Comparison of ENCODE assay signal across 8 cellular contexts in the genomic region with DNA sequence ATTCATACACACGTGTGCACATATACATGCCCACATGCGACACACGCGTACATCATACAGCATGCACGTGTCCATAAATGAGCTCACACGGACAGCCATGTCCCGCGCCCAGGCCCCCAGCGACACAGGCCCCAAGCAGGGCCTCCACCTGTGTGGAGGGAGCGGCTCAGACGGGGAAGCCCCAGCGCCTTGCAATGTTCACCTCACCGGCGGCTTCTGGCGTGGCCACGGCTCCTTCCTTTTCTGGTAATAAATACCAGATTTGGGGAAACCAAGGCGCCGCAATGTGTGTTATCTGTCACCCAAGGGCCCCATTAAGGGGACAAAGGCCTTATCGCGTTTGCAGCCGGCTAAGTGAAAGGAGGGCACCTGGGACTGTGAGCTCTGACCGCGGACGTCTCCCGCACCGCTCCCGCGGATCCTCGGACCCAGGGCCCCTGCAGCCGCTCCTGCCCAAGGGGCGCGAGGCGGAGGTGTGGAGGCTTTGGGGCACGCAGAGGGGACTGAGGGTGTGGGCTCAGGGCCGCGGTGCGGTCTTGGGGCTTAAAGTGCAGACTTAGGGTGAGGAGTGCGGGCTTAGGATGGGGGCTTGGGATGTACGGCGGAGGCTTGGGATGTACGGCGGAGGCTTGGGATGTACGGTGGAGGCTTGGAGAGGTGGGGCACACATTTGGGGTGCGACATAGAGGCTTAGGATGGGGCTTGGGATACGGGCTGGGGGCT. TPM values are rescaled to one million over a fixed set of nuclear protein-coding genes. Genes with fewer than 3 reads are reported as not detected.
DNase-seq lines count a peak whose midpoint lies in the region; ATAC-seq, FAIRE-seq and TF ChIP-seq lines count a peak whose summit lies in the region.
"Not testable (repeated sequence)": the region's sequence is repeated elsewhere in the genome, so short reads cannot be mapped to it uniquely, and the experiment has no call there.

No MANE protein-coding gene starts in this region.

- not testable (repeated sequence) for FAIRE-seq in endothelial cell of umbilical vein (lab: Jason Lieb, UNC)

- not testable (repeated sequence) for H3K9me3 ChIP-seq in endothelial cell of umbilical vein (replicated peaks; ENCODE audit: control insufficient read depth, insufficient read depth, low read length); right lobe of liver; sigmoid colon

- not testable (repeated sequence) for H3K36me3 ChIP-seq in endothelial cell of umbilical vein (ENCODE audit: control insufficient read depth in 2 of 2, extremely low read depth in 1 of 2, insufficient read depth in 2 of 2, low read length in 2 of 2); right lobe of liver; sigmoid colon

- peaks cover 56% of the 10 kb centered on the region for H3K4me1 Mint-ChIP-seq in CD14-positive monocyte
- H3K4me1 Mint-ChIP-seq in activated CD4-positive, alpha-beta T cell treated with anti-CD3 and anti-CD28 coated beads for 36 hours, result peaks cover 55% of the 10 kb centered on the region

- dilution Hi-C loops in endothelial cell of umbilical vein (cut with MboI; ENCODE audit: extremely low pct_ligation_motif_present, low sequenced_read_pairs), result not testable (repeated sequence)

- POLR2A ChIA-PET in activated CD4-positive, alpha-beta T cell treated with anti-CD3 and anti-CD28 coated beads for 36 hours (lab: Charles Lee), result not testable (repeated sequence)
- POLR2A ChIA-PET in endothelial cell of umbilical vein (lab: Charles Lee), result interaction anchor here (1.8 kb wide), 1 partner anchor 26 kb away, joined by 5 read pairs; no protein-coding TSS in a partner anchor

- not testable (repeated sequence) for DNase-seq in CD14-positive monocyte (ENCODE audit: low spot score); endothelial cell of umbilical vein (ENCODE audit: low read depth, low spot score); sigmoid colon
- peak in 2 of 3 experiments; percentile 15 to 26 for DNase-seq in NCI-H1417 (lab: John Stamatoyannopoulos, UW)
- DNase-seq in activated CD4-positive, alpha-beta T cell treated with anti-CD3 and anti-CD28 coated beads for 36 hours, result peak; percentile 86
- peak; percentile 64 to 82 for DNase-seq in activated naive CD4-positive, alpha-beta T cell treated with anti-CD3 and anti-CD28 coated beads, Interleukin-2, amount 50 U/mL, for 72 hours (ENCODE audit: low spot score in 2 of 2)
- DNase-seq in right lobe of liver, result peak in 2 of 3 donors; percentile 58 to 68
- peak; percentile 74 for DNase-seq in stimulated activated naive CD8-positive, alpha-beta T cell treated with anti-CD3 and anti-CD28 coated beads, Interleukin-15, Interleukin-2, amounts not matched to agents 100 U/mL and 50 U/mL, for 24 hours

- not testable (repeated sequence) for H3K27ac ChIP-seq in endothelial cell of umbilical vein (ENCODE audit: insufficient read depth, low read depth, low read length)
- peak overlapping the region; percentile 23 to 68 (median 52) for H3K27ac ChIP-seq in right lobe of liver
- H3K27ac ChIP-seq in sigmoid colon, result peak overlapping the region; percentile 34 to 68 (median 68)

- H3K79me2 ChIP-seq in endothelial cell of umbilical vein (ENCODE audit: control insufficient read depth, insufficient read depth, low read length), result peaks cover 56% of the 10 kb centered on the region

- TSS peak; percentile 22 for BruUV-seq in endothelial cell of umbilical vein (replicated peaks; lab: Mats Ljungman, UMichigan)

- not testable (repeated sequence) for TF ChIP-seq CTCF in CD14-positive monocyte (IDR thresholded peaks at IDR 0.05); endothelial cell of umbilical vein (IDR thresholded peaks at IDR 0.05; ENCODE audit: extremely low read depth in 1 of 2, insufficient read depth in 1 of 2, low read depth in 1 of 2, low read length in 2 of 2); right lobe of liver (IDR thresholded peaks at IDR 0.05); sigmoid colon (IDR thresholded peaks at IDR 0.05)

- intact Hi-C loops in CD14-positive monocyte (cut with micrococcal nuclease); right lobe of liver (cut with DNase I): not testable (repeated sequence)
- intact Hi-C loops in activated CD4-positive, alpha-beta T cell treated with anti-CD3 and anti-CD28 coated beads for 36 hours (cut with DNase I, micrococcal nuclease), result loop anchor here (5.0 to 10.0 kb wide), 5 partner anchors 104 to 964 kb away; a partner anchor contains a TSS
- intact Hi-C loops in endothelial cell of umbilical vein (cut with micrococcal nuclease) (loop anchor here (2.0 to 5.0 kb wide), 2 partner anchors 74 to 84 kb away; no protein-coding TSS in a partner anchor), sigmoid colon (cut with DNase I) (loop anchor here (5.0 kb wide), 4 partner anchors 44 to 174 kb away; a partner anchor contains a TSS)

- not testable (repeated sequence) for H3K9me3 Mint-ChIP-seq in CD14-positive monocyte; activated CD4-positive, alpha-beta T cell treated with anti-CD3 and anti-CD28 coated beads for 36 hours (ENCODE audit: low read depth); activated naive CD4-positive, alpha-beta T cell treated with anti-CD3 and anti-CD28 coated beads, Interleukin-2, amount 50 U/mL, for 72 hours

- 33% methylated on average over 16 of the region's 45 CpGs for WGBS in right lobe of liver (ENCODE audit: insufficient coverage, low coverage, low lambda C conversion rate, missing lambda C conversion rate)
- WGBS in sigmoid colon, 2 donors, result 14 to 47% methylated on average over 45 of the region's 45 CpGs

- not testable (repeated sequence) for H4K20me1 ChIP-seq in endothelial cell of umbilical vein (replicated peaks; ENCODE audit: control insufficient read depth, extremely low read depth, insufficient read depth, low read length)

- CTCF ChIA-PET in activated CD4-positive, alpha-beta T cell treated with anti-CD3 and anti-CD28 coated beads for 36 hours (lab: Charles Lee), result interaction anchor here (0.6 to 1.3 kb wide), 4 partner anchors 26 to 212 kb away, joined by 3 to 5 read pairs (median 3); no protein-coding TSS in a partner anchor
- CTCF ChIA-PET in endothelial cell of umbilical vein (lab: Charles Lee), result interaction anchor here (0.7 to 2.9 kb wide), 6 partner anchors 26 to 97 kb away, joined by 3 to 10 read pairs (median 5); no protein-coding TSS in a partner anchor

- TF ChIP-seq EP300 in sigmoid colon (IDR thresholded peaks at IDR 0.05), result not testable (repeated sequence)

- not testable (repeated sequence) for TF ChIP-seq POLR2A in endothelial cell of umbilical vein (IDR thresholded peaks at IDR 0.05; ENCODE audit: low read depth, low read length); right lobe of liver (IDR thresholded peaks at IDR 0.05); sigmoid colon (IDR thresholded peaks at IDR 0.05)

- H2AFZ ChIP-seq in endothelial cell of umbilical vein (ENCODE audit: low read depth, low read length), result not testable (repeated sequence)

- peak overlapping the region; percentile 71 for H3K4me2 ChIP-seq in endothelial cell of umbilical vein (ENCODE audit: insufficient read depth, low read length)

- peak overlapping the region; percentile 80 to 89 for H3K4me3 Mint-ChIP-seq in CD14-positive monocyte
- H3K4me3 Mint-ChIP-seq in activated CD4-positive, alpha-beta T cell treated with anti-CD3 and anti-CD28 coated beads for 36 hours, result peak overlapping the region; percentile 83

- peaks cover 21 to 53% (median 44%) of the 10 kb centered on the region in 3 donors for H3K27me3 Mint-ChIP-seq in CD14-positive monocyte (ENCODE audit: low read depth in 3 of 3)
- H3K27me3 Mint-ChIP-seq in activated CD4-positive, alpha-beta T cell treated with anti-CD3 and anti-CD28 coated beads for 36 hours, result not testable (repeated sequence)

- peak; percentile 49 for ATAC-seq in activated CD4-positive, alpha-beta T cell treated with anti-CD3 and anti-CD28 coated beads for 36 hours
- ATAC-seq in activated naive CD4-positive, alpha-beta T cell treated with anti-CD3 and anti-CD28 coated beads, Interleukin-2, amount 50 U/mL, for 72 hours, result peak; percentile 43 to 67
- peak in 3 of 4 donors; percentile 3 to 13 (median 6) for ATAC-seq in right lobe of liver
- peak; percentile 50 for ATAC-seq in stimulated activated naive CD8-positive, alpha-beta T cell treated with anti-CD3 and anti-CD28 coated beads, Interleukin-15, Interleukin-2, amounts not matched to agents 100 U/mL and 50 U/mL, for 24 hours

- H3K9me1 ChIP-seq in endothelial cell of umbilical vein (replicated peaks; ENCODE audit: control insufficient read depth, extremely low read depth, insufficient read depth, low read length), result not testable (repeated sequence)

- H3K27me3 ChIP-seq in endothelial cell of umbilical vein (ENCODE audit: control insufficient read depth in 2 of 2, insufficient read depth in 2 of 2, low read length in 2 of 2); right lobe of liver; sigmoid colon: not testable (repeated sequence)

- H3K27ac Mint-ChIP-seq in CD14-positive monocyte, result not testable (repeated sequence)
- H3K27ac Mint-ChIP-seq in activated CD4-positive, alpha-beta T cell treated with anti-CD3 and anti-CD28 coated beads for 36 hours, result peak overlapping the region; percentile 59
- H3K27ac Mint-ChIP-seq in activated naive CD4-positive, alpha-beta T cell treated with anti-CD3 and anti-CD28 coated beads, Interleukin-2, amount 50 U/mL, for 72 hours, result peak overlapping the region; percentile 90 to 93

- H3K36me3 Mint-ChIP-seq in CD14-positive monocyte; activated CD4-positive, alpha-beta T cell treated with anti-CD3 and anti-CD28 coated beads for 36 hours (ENCODE audit: low read depth): not testable (repeated sequence)
- peaks cover 6 to 36% of the 10 kb centered on the region in 2 donors for H3K36me3 Mint-ChIP-seq in activated naive CD4-positive, alpha-beta T cell treated with anti-CD3 and anti-CD28 coated beads, Interleukin-2, amount 50 U/mL, for 72 hours

- peak overlapping the region; percentile 31 for H3K9ac ChIP-seq in endothelial cell of umbilical vein (replicated peaks; ENCODE audit: extremely low read depth, insufficient read depth, low read length)

- H3K4me3 ChIP-seq in endothelial cell of umbilical vein (replicated peaks in 1 of 3; ENCODE audit: insufficient read depth in 1 of 3, low read depth in 1 of 3, low read length in 3 of 3) (peak overlapping the region; percentile 46 to 56 (median 46)), right lobe of liver (peak overlapping the region; percentile 44 to 58 (median 56)), sigmoid colon (peak overlapping the region; percentile 36 to 64 (median 52))

- peaks cover 35% of the 10 kb centered on the region for H3K4me1 ChIP-seq in endothelial cell of umbilical vein (ENCODE audit: control insufficient read depth, extremely low read depth, insufficient read depth, low read length)
- H3K4me1 ChIP-seq in right lobe of liver, result peaks cover 0 to 50% (median 20%) of the 10 kb centered on the region in 4 donors
- H3K4me1 ChIP-seq in sigmoid colon, result peaks cover 2 to 61% (median 57%) of the 10 kb centered on the region in 4 donors

RNA-seq across cellular contexts. Expression of a gene that starts 1.9 kb away (rescaled TPM):
- under 1 TPM; 0.11 to 0.22 TPM for polyA plus RNA-seq in CD14-positive monocyte
- 10 to 100 TPM; 10.1 to 12.9 TPM for total RNA-seq in activated CD4-positive, alpha-beta T cell treated with anti-CD3 and anti-CD28 coated beads for 36 hours
- 10 to 100 TPM in 1 of 2 donors, 1 to 10 TPM in 1; 5.6 to 17.9 TPM for total RNA-seq in activated naive CD4-positive, alpha-beta T cell treated with anti-CD3 and anti-CD28 coated beads, Interleukin-2, amount 50 U/mL, for 72 hours
- 30.9 and 34.0 TPM in 2 replicates for total RNA-seq in endothelial cell of umbilical vein
- polyA plus RNA-seq in endothelial cell of umbilical vein, result 9.5 and 10.1 TPM in 2 replicates
- polyA plus RNA-seq in endothelial cell of umbilical vein (2011; cell fraction: cytosol; rRNA removed), result 7.6 and 7.7 TPM in 2 replicates
- 32.1 and 36.2 TPM in 2 replicates for polyA plus RNA-seq in endothelial cell of umbilical vein (2011; cell fraction: nucleus; rRNA removed)
- 13.0 and 16.4 TPM in 2 replicates for polyA plus RNA-seq in endothelial cell of umbilical vein (2012)
- polyA minus RNA-seq in endothelial cell of umbilical vein, result 14.7 and 15.3 TPM in 2 replicates
- 19.4 TPM for polyA minus RNA-seq in endothelial cell of umbilical vein (2011; cell fraction: cytosol; rRNA and poly(A)+ RNA removed)
- polyA minus RNA-seq in endothelial cell of umbilical vein (2011; cell fraction: nucleus; rRNA and poly(A)+ RNA removed), result 23.9 and 24.1 TPM in 2 replicates
- total RNA-seq in right lobe of liver, result 10 to 100 TPM; 12.6 to 26.5 (median 17.7) TPM
- total RNA-seq in sigmoid colon, result 10 to 100 TPM; 11.4 to 23.8 (median 15.2) TPM
- 10 to 100 TPM in 1 of 3 donors, 1 to 10 TPM in 2; 6.0 to 11.8 (median 7.2) TPM for polyA plus RNA-seq in sigmoid colon
